18 cellular contexts compared by ENCODE assay signal in the genomic region with DNA sequence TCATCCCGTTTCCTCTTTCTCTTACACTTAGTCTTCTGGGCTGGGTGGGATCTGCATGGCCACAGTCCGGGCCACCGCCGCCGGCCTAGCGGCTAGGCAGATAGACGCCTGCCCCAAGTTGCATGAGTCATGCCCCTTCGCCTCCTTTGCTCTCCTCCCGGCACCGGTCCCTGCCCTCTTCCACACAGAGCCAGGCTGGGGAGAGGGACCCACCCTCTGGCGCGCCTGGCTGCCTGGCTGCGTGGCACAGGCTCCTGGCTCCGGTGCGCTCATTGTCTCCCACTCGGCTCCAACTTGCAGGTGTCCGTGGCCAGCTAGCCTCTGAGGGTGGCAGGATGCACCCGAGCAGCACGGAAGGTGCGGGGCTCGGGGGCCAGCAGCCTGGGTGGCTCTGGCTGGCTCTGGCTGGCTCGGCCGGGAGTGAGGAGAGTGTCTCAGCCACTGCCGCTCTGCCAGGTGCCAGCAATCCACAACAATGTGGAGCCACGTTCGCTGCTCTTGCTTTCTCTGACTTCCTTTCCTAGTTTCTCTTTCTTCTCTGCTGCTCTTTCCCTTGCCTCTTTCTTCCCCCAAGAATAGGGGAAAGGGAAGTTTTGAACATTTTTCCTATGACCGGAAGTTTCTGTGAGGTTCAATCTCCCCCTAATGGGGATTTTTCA. TPM values are rescaled to one million over a fixed set of nuclear protein-coding genes. Genes with fewer than 3 reads are reported as not detected.
A peak's percentile ranks its signal among the peaks of the same experiment; 100 is the strongest.
DNase-seq lines count a peak whose midpoint lies in the region; ATAC-seq, FAIRE-seq and TF ChIP-seq lines count a peak whose summit lies in the region.
"Had no signal": no experiment of that assay in that cellular context is flagged by ENCODE, and none has a peak within 500 bp of the region (broad histone marks: within the 10 kb centered on the region; RNA-seq: fewer than 3 reads in every experiment).

No MANE protein-coding gene starts in this region.

- H3K27ac Mint-ChIP-seq in nephron progenitor cell: peak overlapping the region; percentile 96
- H3K27ac Mint-ChIP-seq in stimulated activated naive B cell treated with anti-CD40 and anti-IgM and Interleukin-4, amounts not matched to agents 10 μg/mL and 1 μg/mL and 100 μg/mL, for 72 hours: peak overlapping the region; percentile 31

- peaks cover 16% of the 10 kb centered on the region for H3K4me1 ChIP-seq in HepG2 (ENCODE audit: insufficient read depth, low read length)
- H3K4me1 ChIP-seq in right lobe of liver: peaks cover 0 to 1% (median 0%) of the 10 kb centered on the region in 4 donors
- H3K4me1 ChIP-seq in K562 (replicated peaks in 1 of 2; ENCODE audit: control insufficient read depth in 2 of 2, insufficient read depth in 2 of 2, low read length in 2 of 2): peaks cover 8 to 16% of the 10 kb centered on the region in 2 experiments; a peak in 4 of 5 replicates

- H3K9ac ChIP-seq in HepG2 (ENCODE audit: insufficient read depth, low read depth, low read length) (no peak overlapping the region), K562 (ENCODE audit: insufficient read depth in 1 of 2, low read depth in 2 of 2, low read length in 2 of 2) (no peak overlapping the region)

- H3K36me3 Mint-ChIP-seq in nephron progenitor cell (ENCODE audit: low read depth): peaks cover 90% of the 10 kb centered on the region
- peaks cover 72 to 83% of the 10 kb centered on the region in 2 donors for H3K36me3 Mint-ChIP-seq in stimulated activated naive B cell treated with anti-CD40 and anti-IgM and Interleukin-4, amounts not matched to agents 10 μg/mL and 1 μg/mL and 100 μg/mL, for 72 hours

- H4K20me1 ChIP-seq in HepG2 (ENCODE audit: insufficient read depth, low read length): no peaks in the 10 kb centered on the region
- no peaks in the 10 kb centered on the region for H4K20me1 ChIP-seq in K562 (replicated peaks; ENCODE audit: control insufficient read depth, insufficient read depth, low read length)

- TF ChIP-seq RAD21 in HepG2 (CRISPR knock-in tag; IDR thresholded peaks at IDR 0.05) (no peak), K562 (CRISPR knock-in tag; conservative IDR thresholded peaks at IDR 0.05 in 1 of 2, IDR thresholded peaks at IDR 0.05 in 1 of 2) (no peak)

- H3K79me2 ChIP-seq in HepG2 (ENCODE audit: insufficient read depth, low read length) (peaks cover 27% of the 10 kb centered on the region), K562 (ENCODE audit: control insufficient read depth, insufficient read depth, low read length) (peaks cover 31% of the 10 kb centered on the region)

- no peak overlapping the region for H3K4me2 ChIP-seq in HepG2 (ENCODE audit: low read depth, low read length)
- no peak overlapping the region for H3K4me2 ChIP-seq in K562 (ENCODE audit: insufficient read depth, low read length)

- H3K4me3 ChIP-seq in HepG2 (replicated peaks in 1 of 3; ENCODE audit: insufficient read depth in 1 of 3, low read depth in 2 of 3, low read length in 3 of 3) (no peak overlapping the region), right lobe of liver (no peak overlapping the region), K562 (no peak overlapping the region)

- no peak for FAIRE-seq in HepG2 (lab: Jason Lieb, UNC)
- FAIRE-seq in K562 (lab: Jason Lieb, UNC): no peak
- FAIRE-seq: A204.1, GM12892 had no signal

- H3K9me3 ChIP-seq in HepG2 (ENCODE audit: low read length) (peaks cover 42% of the 10 kb centered on the region), right lobe of liver (peaks cover 0 to 20% (median 11%) of the 10 kb centered on the region in 4 donors), K562 (replicated peaks; ENCODE audit: control insufficient read depth, insufficient read depth, low read depth, low read length) (peaks cover 47% of the 10 kb centered on the region)

- H3K27ac ChIP-seq in HepG2 (ENCODE audit: extremely low read length, insufficient read depth, low read length) (no peak overlapping the region), right lobe of liver (no peak overlapping the region), K562 (ENCODE audit: extremely low read depth, low read depth, low read length) (no peak overlapping the region)

- DNase-seq in HepG2 (ENCODE audit: low spot score) (no peak), right lobe of liver (no peak), K562 (ENCODE audit: extremely low read depth in 1 of 4, low spot score in 3 of 4) (no peak), nephron progenitor cell (no peak), DMS53 (lab: John Stamatoyannopoulos, UW) (no peak)
- DNase-seq in stimulated activated naive B cell treated with anti-CD40 and anti-IgM and Interleukin-4, amounts not matched to agents 10 μg/mL and 1 μg/mL and 100 μg/mL, for 72 hours: no peak
- no peak for DNase-seq in activated T-cell treated with anti-CD3 and anti-CD28 coated beads, Interleukin-2, amount 50 U/mL, for 48 hours
- DNase-seq: Caco-2, NCI-H1417 treated with DMSO at 0.1 percent for 48 hours, NCI-H2029 treated with DMSO at 0.1 percent for 48 hours, NCI-H510A treated with DMSO at 0.1 percent for 48 hours had no signal

- TF ChIP-seq POLR2A in HepG2 (IDR thresholded peaks at IDR 0.05; ENCODE audit: insufficient read depth in 1 of 2, low read depth in 2 of 2, low read length in 2 of 2): no peak
- TF ChIP-seq POLR2A in right lobe of liver (IDR thresholded peaks at IDR 0.05): no peak
- peak; percentile 44 for TF ChIP-seq POLR2A in K562 (conservative IDR thresholded peaks at IDR 0.05)

- POLR2A ChIA-PET in HepG2 (lab: Yijun Ruan, JAX): no interaction called here
- POLR2A ChIA-PET in K562 (lab: Yijun Ruan, JAX): interaction anchor here (0.6 kb wide), 1 partner anchor 23 kb away, joined by 4 read pairs; a partner anchor contains a TSS

- no peaks in the 10 kb centered on the region for H3K9me1 ChIP-seq in K562 (ENCODE audit: control insufficient read depth, insufficient read depth, low read length)

- H3K27me3 Mint-ChIP-seq in nephron progenitor cell (ENCODE audit: low read depth, poor library complexity): peaks cover 4% of the 10 kb centered on the region
- no peaks in the 10 kb centered on the region for H3K27me3 Mint-ChIP-seq in stimulated activated naive B cell treated with anti-CD40 and anti-IgM and Interleukin-4, amounts not matched to agents 10 μg/mL and 1 μg/mL and 100 μg/mL, for 72 hours

- no peak for ATAC-seq in HepG2
- ATAC-seq in right lobe of liver: no peak
- no peak for ATAC-seq in K562
- no peak for ATAC-seq in stimulated activated naive B cell treated with anti-CD40 and anti-IgM and Interleukin-4, amounts not matched to agents 10 μg/mL and 1 μg/mL and 100 μg/mL, for 72 hours (replicated peaks)
- ATAC-seq in HG03469 (IDR thresholded peaks at IDR 0.05; ENCODE audit: unreplicated experiment): no peak
- ATAC-seq: Panc1, Right ventricle myocardium inferior had no signal

- no TSS peak for BruUV-seq in HepG2 (replicated peaks; lab: Mats Ljungman, UMichigan)
- no TSS peak for BruUV-seq in K562 (replicated peaks; lab: Mats Ljungman, UMichigan)

- CTCF ChIA-PET in HepG2 (lab: Yijun Ruan, JAX; ENCODE audit: low intra/inter-chr PET ratio, low total read pairs): no interaction called here
- CTCF ChIA-PET in K562 (lab: Yijun Ruan, JAX; ENCODE audit: low intra/inter-chr PET ratio): no interaction called here

- in situ Hi-C loops in HepG2 (cut with HindIII; ENCODE audit: extremely low pct_ligation_motif_present, low pct_unique_long_range_greater_than_20kb) (no loop called here), K562 (cut with MboI) (no loop called here)

- peak overlapping the region; percentile 73 for H3K4me3 Mint-ChIP-seq in nephron progenitor cell
- peak overlapping the region in 1 of 2 donors; percentile 29 for H3K4me3 Mint-ChIP-seq in stimulated activated naive B cell treated with anti-CD40 and anti-IgM and Interleukin-4, amounts not matched to agents 10 μg/mL and 1 μg/mL and 100 μg/mL, for 72 hours
- H3K4me3 Mint-ChIP-seq: CD14-positive monocyte had no signal

- H3K4me1 Mint-ChIP-seq in nephron progenitor cell: peaks cover 63% of the 10 kb centered on the region
- H3K4me1 Mint-ChIP-seq in stimulated activated naive B cell treated with anti-CD40 and anti-IgM and Interleukin-4, amounts not matched to agents 10 μg/mL and 1 μg/mL and 100 μg/mL, for 72 hours: peaks cover 14 to 31% of the 10 kb centered on the region in 2 donors

- TF ChIP-seq EP300 in HepG2 (IDR thresholded peaks at IDR 0.05; ENCODE audit: low read depth in 2 of 2, low read length in 2 of 2) (no peak), HepG2 (CRISPR knock-in tag; IDR thresholded peaks at IDR 0.05; ENCODE audit: borderline replicate concordance) (no peak), K562 (IDR thresholded peaks at IDR 0.05; ENCODE audit: low read length) (no peak)

- 90% methylated on average over 23 of the region's 27 CpGs for WGBS in HepG2 (ENCODE audit: low lambda C conversion rate)
- 92% methylated on average over 14 of the region's 27 CpGs for WGBS in right lobe of liver (ENCODE audit: insufficient coverage, low coverage, low lambda C conversion rate, missing lambda C conversion rate)
- WGBS in K562 (ENCODE audit: insufficient coverage, low coverage, missing lambda C conversion rate): 95% methylated on average over 24 of the region's 27 CpGs

- H2AFZ ChIP-seq in HepG2 (ENCODE audit: low read length): no peak overlapping the region
- no peak overlapping the region for H2AFZ ChIP-seq in K562 (ENCODE audit: low read depth, low read length)

- intact Hi-C loops in HepG2 (cut with micrococcal nuclease; ENCODE audit: unreplicated experiment) (no loop called here), right lobe of liver (cut with DNase I) (no loop called here), K562 (cut with micrococcal nuclease) (no loop called here)

- H3K36me3 ChIP-seq in HepG2 (replicated peaks in 1 of 2; ENCODE audit: control insufficient read depth in 1 of 2, insufficient read depth in 2 of 2, low read length in 2 of 2): peaks cover 2 to 4% of the 10 kb centered on the region in 2 experiments; a peak in 3 of 5 replicates
- H3K36me3 ChIP-seq in right lobe of liver: peaks cover 0 to 11% (median 0%) of the 10 kb centered on the region in 4 donors
- H3K36me3 ChIP-seq in K562 (ENCODE audit: control insufficient read depth, insufficient read depth, low read length): peaks cover 38% of the 10 kb centered on the region; the same call in 2 of the 3 replicates

- no peak for TF ChIP-seq CTCF in HepG2 (CRISPR knock-in tag; IDR thresholded peaks at IDR 0.05)
- no peak for TF ChIP-seq CTCF in right lobe of liver (IDR thresholded peaks at IDR 0.05)
- no peak for TF ChIP-seq CTCF in K562 (IDR thresholded peaks at IDR 0.05 in 2 of 3, conservative IDR thresholded peaks at IDR 0.05 in 1 of 3; ENCODE audit: insufficient read depth in 2 of 3, low read depth in 1 of 3, low read length in 3 of 3)
- no peak for TF ChIP-seq CTCF in nephron progenitor cell (IDR thresholded peaks at IDR 0.05)

- H3K27me3 ChIP-seq in HepG2 (ENCODE audit: control insufficient read depth in 1 of 2, insufficient read depth in 2 of 2, low read length in 2 of 2) (no peaks in the 10 kb centered on the region; a peak in 1 of 5 replicates), right lobe of liver (no peaks in the 10 kb centered on the region), K562 (ENCODE audit: control insufficient read depth in 2 of 2, insufficient read depth in 2 of 2, low read length in 2 of 2) (no peaks in the 10 kb centered on the region)

- H3K9me3 Mint-ChIP-seq in nephron progenitor cell: peaks cover 86% of the 10 kb centered on the region
- peaks cover 29 to 37% of the 10 kb centered on the region in 2 donors for H3K9me3 Mint-ChIP-seq in stimulated activated naive B cell treated with anti-CD40 and anti-IgM and Interleukin-4, amounts not matched to agents 10 μg/mL and 1 μg/mL and 100 μg/mL, for 72 hours

RNA-seq across cellular contexts. Expression of a gene that starts 22.4 kb away (rescaled TPM):
- total RNA-seq in HepG2 (2016; rRNA removed; fragmentation: Illumina TruSeq; extraction: Trizol): 37.0 and 52.4 TPM in 2 replicates
- total RNA-seq in HepG2 (2016; cell fraction: cytosol; rRNA removed; fragmentation: Illumina TruSeq; extraction: Trizol; ENCODE audit: low read depth): 27.5 and 32.2 TPM in 2 replicates
- 35.9 and 52.4 TPM in 2 replicates for total RNA-seq in HepG2 (2016; cell fraction: insoluble cytoplasmic fraction; rRNA removed; fragmentation: Illumina TruSeq; extraction: Trizol)
- 35.1 and 35.8 TPM in 2 replicates for total RNA-seq in HepG2 (2016; cell fraction: membrane; rRNA removed; fragmentation: Illumina TruSeq; extraction: Trizol)
- total RNA-seq in HepG2 (2016; cell fraction: nucleus; rRNA removed; fragmentation: Illumina TruSeq; extraction: Trizol): 20.8 and 21.2 TPM in 2 replicates
- polyA plus RNA-seq in HepG2 (2011; rRNA removed): 48.7 and 49.7 TPM in 2 replicates
- 51.7 and 69.8 TPM in 2 replicates for polyA plus RNA-seq in HepG2 (2011; cell fraction: cytosol; rRNA removed)
- polyA plus RNA-seq in HepG2 (2011; cell fraction: nucleus; rRNA removed): 17.3 and 18.6 TPM in 2 replicates
- 54.3 and 54.5 TPM in 2 replicates for polyA plus RNA-seq in HepG2 (2012)
- polyA plus RNA-seq in HepG2 (2016; cell fraction: cytosol; fragmentation: Illumina TruSeq; extraction: Trizol; ENCODE audit: low read depth): 37.9 and 57.9 TPM in 2 replicates
- polyA plus RNA-seq in HepG2 (2016; cell fraction: insoluble cytoplasmic fraction; fragmentation: Illumina TruSeq; extraction: Trizol; ENCODE audit: low read depth): 97.4 and 99.9 TPM in 2 replicates
- 50.6 and 54.6 TPM in 2 replicates for polyA plus RNA-seq in HepG2 (2016; cell fraction: membrane; fragmentation: Illumina TruSeq; extraction: Trizol; ENCODE audit: low read depth)
- polyA plus RNA-seq in HepG2 (2016; cell fraction: nucleus; fragmentation: Illumina TruSeq; extraction: Trizol; ENCODE audit: insufficient read depth, low read depth): 42.9 and 44.8 TPM in 2 replicates
- polyA minus RNA-seq in HepG2 (2011; rRNA and poly(A)+ RNA removed; ENCODE audit: low replicate concordance): 7.5 and 10.8 TPM in 2 replicates
- polyA minus RNA-seq in HepG2 (2011; cell fraction: cytosol; rRNA and poly(A)+ RNA removed): 17.3 and 20.8 TPM in 2 replicates
- 30.0 and 33.6 TPM in 2 replicates for polyA minus RNA-seq in HepG2 (2011; cell fraction: nucleus; rRNA and poly(A)+ RNA removed)
- total RNA-seq in right lobe of liver: 100 to 1,000 TPM in 5 of 6 experiments, 10 to 100 TPM in 1; 82.7 to 186 (median 158) TPM
- total RNA-seq in K562 (2011; cell fraction: chromatin; rRNA removed; ENCODE audit: low replicate concordance): 20.4 and 22.1 TPM in 2 replicates
- 16.0 and 20.5 TPM in 2 replicates for total RNA-seq in K562 (2011; cell fraction: nucleolus; rRNA removed)
- total RNA-seq in K562 (2011; cell fraction: nucleoplasm; rRNA removed): 15.7 and 21.0 TPM in 2 replicates
- 31.2 and 32.9 TPM in 2 replicates for total RNA-seq in K562 (2014; rRNA removed)
- total RNA-seq in K562 (2014; rRNA removed; fragmentation: Illumina TruSeq; extraction: Trizol): 36.8 and 43.6 TPM in 2 replicates
- 42.9 and 44.1 TPM in 2 replicates for total RNA-seq in K562 (2015; rRNA removed; fragmentation: Illumina TruSeq; extraction: Trizol)
- total RNA-seq in K562 (2021): 41.7 and 45.1 TPM in 2 replicates
- polyA plus RNA-seq in K562 (2011; rRNA removed): 56.7 and 72.8 TPM in 2 replicates
- polyA plus RNA-seq in K562 (2011; cell fraction: cytosol; rRNA removed): 40.7 and 46.8 TPM in 2 replicates
- 11.4 and 17.9 TPM in 2 replicates for polyA plus RNA-seq in K562 (2011; cell fraction: nucleus; rRNA removed)
- polyA plus RNA-seq in K562 (2012): 57.3 and 76.8 TPM in 2 replicates
- 39.6 and 52.6 TPM in 2 replicates for polyA plus RNA-seq in K562 (2014; fragmentation: Illumina TruSeq; extraction: Trizol)
- 10 to 100 TPM; 17.8 to 23.6 TPM for polyA plus RNA-seq in K562 (2014; fragmentation: Nextera tagmentation; extraction: Ambion mirVana)
- polyA plus RNA-seq in K562 (2014; rRNA removed): 79.3 and 86.3 TPM in 2 replicates
- polyA minus RNA-seq in K562 (2011; rRNA and poly(A)+ RNA removed): 23.4 and 27.9 TPM in 2 replicates
- polyA minus RNA-seq in K562 (2011; cell fraction: cytosol; rRNA and poly(A)+ RNA removed): 14.5 and 21.0 TPM in 2 replicates
- 12.8 and 16.1 TPM in 2 replicates for polyA minus RNA-seq in K562 (2011; cell fraction: nucleus; rRNA and poly(A)+ RNA removed)

RNA-seq across cellular contexts. Expression of a gene that starts 51.8 kb away (rescaled TPM):
- total RNA-seq in HepG2 (2016; rRNA removed; fragmentation: Illumina TruSeq; extraction: Trizol): 0.31 and 0.97 TPM in 2 replicates
- total RNA-seq in HepG2 (2016; cell fraction: cytosol; rRNA removed; fragmentation: Illumina TruSeq; extraction: Trizol; ENCODE audit: low read depth): 0.30 and 0.44 TPM in 2 replicates
- 0.24 and 0.89 TPM in 2 replicates for total RNA-seq in HepG2 (2016; cell fraction: insoluble cytoplasmic fraction; rRNA removed; fragmentation: Illumina TruSeq; extraction: Trizol)
- total RNA-seq in HepG2 (2016; cell fraction: membrane; rRNA removed; fragmentation: Illumina TruSeq; extraction: Trizol): 0.31 TPM in 1 of 2 replicates, not detected in the other
- total RNA-seq in HepG2 (2016; cell fraction: nucleus; rRNA removed; fragmentation: Illumina TruSeq; extraction: Trizol): 0.53 TPM in 1 of 2 replicates, not detected in the other
- polyA plus RNA-seq in HepG2 (2011; rRNA removed): 0.08 and 0.21 TPM in 2 replicates
- 0.25 and 0.49 TPM in 2 replicates for polyA plus RNA-seq in HepG2 (2011; cell fraction: cytosol; rRNA removed)
- polyA plus RNA-seq in HepG2 (2011; cell fraction: nucleus; rRNA removed): not detected in 2 replicates
- not detected in 2 replicates for polyA plus RNA-seq in HepG2 (2012)
- polyA plus RNA-seq in HepG2 (2016; cell fraction: cytosol; fragmentation: Illumina TruSeq; extraction: Trizol; ENCODE audit: low read depth): 0.27 and 0.36 TPM in 2 replicates
- polyA plus RNA-seq in HepG2 (2016; cell fraction: insoluble cytoplasmic fraction; fragmentation: Illumina TruSeq; extraction: Trizol; ENCODE audit: low read depth): 0.25 and 0.56 TPM in 2 replicates
- polyA plus RNA-seq in HepG2 (2016; cell fraction: membrane; fragmentation: Illumina TruSeq; extraction: Trizol; ENCODE audit: low read depth): 0.29 and 0.38 TPM in 2 replicates
- not detected in 2 replicates for polyA plus RNA-seq in HepG2 (2016; cell fraction: nucleus; fragmentation: Illumina TruSeq; extraction: Trizol; ENCODE audit: insufficient read depth, low read depth)
- polyA minus RNA-seq in HepG2 (2011; rRNA and poly(A)+ RNA removed; ENCODE audit: low replicate concordance): 0.30 TPM in 1 of 2 replicates, not detected in the other
- not detected in 2 replicates for polyA minus RNA-seq in HepG2 (2011; cell fraction: cytosol; rRNA and poly(A)+ RNA removed)
- not detected in 2 replicates for polyA minus RNA-seq in HepG2 (2011; cell fraction: nucleus; rRNA and poly(A)+ RNA removed)
- total RNA-seq in right lobe of liver: 1 to 10 TPM in 4 of 6 experiments, under 1 TPM in 2; 0.26 to 6.9 (median 1.8) TPM
- total RNA-seq in K562 (2011; cell fraction: chromatin; rRNA removed; ENCODE audit: low replicate concordance): not detected in 2 replicates
- not detected in 2 replicates for total RNA-seq in K562 (2011; cell fraction: nucleolus; rRNA removed)
- not detected in 2 replicates for total RNA-seq in K562 (2011; cell fraction: nucleoplasm; rRNA removed)
- 0.27 TPM in 1 of 2 replicates, not detected in the other for total RNA-seq in K562 (2014; rRNA removed)
- not detected in 2 replicates for total RNA-seq in K562 (2014; rRNA removed; fragmentation: Illumina TruSeq; extraction: Trizol)
- total RNA-seq in K562 (2015; rRNA removed; fragmentation: Illumina TruSeq; extraction: Trizol): 0.26 and 1.2 TPM in 2 replicates
- 0.54 TPM in 1 of 2 replicates, not detected in the other for total RNA-seq in K562 (2021)
- 0.09 TPM in 1 of 2 replicates, not detected in the other for polyA plus RNA-seq in K562 (2011; rRNA removed)
- polyA plus RNA-seq in K562 (2011; cell fraction: cytosol; rRNA removed): not detected in 2 replicates
- not detected in 2 replicates for polyA plus RNA-seq in K562 (2011; cell fraction: nucleus; rRNA removed)
- polyA plus RNA-seq in K562 (2012): 0.44 and 0.87 TPM in 2 replicates
- 0.26 TPM in 1 of 2 replicates, not detected in the other for polyA plus RNA-seq in K562 (2014; fragmentation: Illumina TruSeq; extraction: Trizol)
- polyA plus RNA-seq in K562 (2014; fragmentation: Nextera tagmentation; extraction: Ambion mirVana): under 1 TPM; 0.15 to 0.25 TPM
- polyA plus RNA-seq in K562 (2014; rRNA removed): 0.11 and 0.66 TPM in 2 replicates
- polyA minus RNA-seq in K562 (2011; rRNA and poly(A)+ RNA removed): not detected in 2 replicates
- not detected in 2 replicates for polyA minus RNA-seq in K562 (2011; cell fraction: cytosol; rRNA and poly(A)+ RNA removed)
- not detected in 2 replicates for polyA minus RNA-seq in K562 (2011; cell fraction: nucleus; rRNA and poly(A)+ RNA removed)
- total RNA-seq: Caco-2, LHCN-M2 had no signal
